1 cellular context compared by ENCODE assay signal in genomic region chr2:218659258-218659987, GRCh38.
TF ChIP-seq lines count a peak whose summit lies in the region.

Gene BCS1L (plus strand): TSS chr2:218659683. CDS start chr2:218660988, 1,305 bp downstream.
Gene ZNF142 (minus strand): TSS chr2:218659623. CDS start chr2:218656429, 3,194 bp downstream.

TF ChIP-seq in H1, 55 proteins besides CTCF, POLR2A, EP300 and RAD21 (continued from another document):
- TF ChIP-seq HDAC2 (IDR thresholded peaks at IDR 0.05; ENCODE audit: borderline replicate concordance in 1 of 2, low read depth in 2 of 2, low read length in 2 of 2) = peak in 1 of 2 experiments; percentile 84; a peak in 2 of 4 replicates
- no peak for TF ChIP-seq CHD2 (IDR thresholded peaks at IDR 0.05; ENCODE audit: low read length)
- TF ChIP-seq YY1 (IDR thresholded peaks at IDR 0.05; ENCODE audit: low read depth, low read length) = 0 out of 2 replicates have a peak, but pooled peaks have one; percentile 7
- TF ChIP-seq BCL11A (IDR thresholded peaks at IDR 0.05; ENCODE audit: low read depth in 2 of 2, low read length in 2 of 2) = no peak
- no peak for TF ChIP-seq CBX8 (IDR thresholded peaks at IDR 0.05; ENCODE audit: borderline replicate concordance, low read depth, low read length)
- TF ChIP-seq SP1 (IDR thresholded peaks at IDR 0.05; ENCODE audit: low read depth, low read length) = peak; percentile 56; the same call in 1 of the 2 replicates
- peak; percentile 87 for TF ChIP-seq EGR1 (IDR thresholded peaks at IDR 0.05; ENCODE audit: borderline replicate concordance, low read depth, low read length)
- peak; percentile 52; the same call in 1 of the 2 replicates for TF ChIP-seq POLR2AphosphoS5 (IDR thresholded peaks at IDR 0.05; ENCODE audit: low read depth, low read length)
- no peak; the same call in 1 of the 2 replicates for TF ChIP-seq CREB1 (IDR thresholded peaks at IDR 0.05)
- TF ChIP-seq BACH1 (IDR thresholded peaks at IDR 0.05; ENCODE audit: low read length) = peak; percentile 76
- TF ChIP-seq CHD7 (IDR thresholded peaks at IDR 0.05; ENCODE audit: insufficient replicate concordance, low read length) = no peak
- no peak for TF ChIP-seq CHD1 (IDR thresholded peaks at IDR 0.05; ENCODE audit: low read depth, low read length)
- no peak for TF ChIP-seq KDM5A (IDR thresholded peaks at IDR 0.05; ENCODE audit: low read length)
- TF ChIP-seq RFX5 (IDR thresholded peaks at IDR 0.05; ENCODE audit: borderline replicate concordance, low read depth, low read length) = no peak
- peak; percentile 98 for TF ChIP-seq SAP30 (IDR thresholded peaks at IDR 0.05; ENCODE audit: insufficient read depth, insufficient replicate concordance, low read length)
- TF ChIP-seq SP2 (IDR thresholded peaks at IDR 0.05; ENCODE audit: low read length) = peak; percentile 89; the same call in 1 of the 2 replicates
- peak; percentile 63 to 92; a peak in 2 of 4 replicates for TF ChIP-seq SIN3A (conservative IDR thresholded peaks at IDR 0.05 in 1 of 2, IDR thresholded peaks at IDR 0.05 in 1 of 2; ENCODE audit: low read depth in 1 of 2, low read length in 2 of 2)
- TF ChIP-seq CEBPB (IDR thresholded peaks at IDR 0.05; ENCODE audit: low read depth, low read length) = no peak
- peak; percentile 75 for TF ChIP-seq TBP (IDR thresholded peaks at IDR 0.05; ENCODE audit: low read depth, low read length)
- TF ChIP-seq NANOG (IDR thresholded peaks at IDR 0.05; ENCODE audit: insufficient read depth, low read depth, low read length, poor library complexity, severe bottlenecking) = peak; percentile 27
- 0 out of 2 replicates have a peak, but pooled peaks have one; percentile 25 for TF ChIP-seq SUZ12 (IDR thresholded peaks at IDR 0.05; ENCODE audit: low read length)
- peak; percentile 76 for TF ChIP-seq PHF8 (conservative IDR thresholded peaks at IDR 0.05; ENCODE audit: low read depth, low read length)
- TF ChIP-seq RBBP5 (IDR thresholded peaks at IDR 0.05; ENCODE audit: borderline replicate concordance, low read depth, low read length) = no peak
- TF ChIP-seq HDAC6 (IDR thresholded peaks at IDR 0.05; ENCODE audit: low read depth, low read length) = no peak
- peak; percentile 85 for TF ChIP-seq TAF7 (optimal IDR thresholded peaks at IDR 0.05; ENCODE audit: borderline replicate concordance, low read depth, low read length)
- peak; percentile 95 for TF ChIP-seq KDM4A (IDR thresholded peaks at IDR 0.05; ENCODE audit: low read depth, low read length, severe bottlenecking)
- TF ChIP-seq TCF12 (IDR thresholded peaks at IDR 0.05; ENCODE audit: low read depth, low read length) = no peak
